ENCODE assay signal across 7 cellular contexts in the genomic region with DNA sequence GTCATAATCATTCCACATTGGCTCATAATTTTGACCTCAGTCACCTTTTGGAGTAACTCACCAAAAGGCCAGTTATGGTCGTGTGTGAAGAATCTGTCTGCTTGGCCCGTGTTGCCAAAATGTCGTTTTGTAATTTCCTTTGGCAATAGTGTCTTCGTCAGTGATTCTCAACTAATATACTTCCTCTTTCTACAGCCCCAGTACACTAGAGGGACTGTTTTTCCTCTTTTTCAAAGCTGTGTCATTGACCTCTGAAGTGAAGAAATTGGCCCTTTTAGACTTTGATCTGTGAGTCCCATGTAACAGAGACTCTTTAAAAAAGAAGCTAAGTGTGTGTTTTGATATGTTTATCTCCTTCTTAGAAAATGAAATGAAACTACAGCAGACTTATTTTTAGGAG. TPM values are rescaled to one million over a fixed set of nuclear protein-coding genes. Genes with fewer than 3 reads are reported as not detected.
DNase-seq lines count a peak whose midpoint lies in the region; ATAC-seq and TF ChIP-seq lines count a peak whose summit lies in the region.

No MANE protein-coding gene starts in this region.

- no peak overlapping the region for H3K27ac Mint-ChIP-seq in activated T-helper 1 cell treated with anti-CD3 and anti-CD28 coated beads, Interleukin-12 subunit alpha, Interleukin-12 subunit beta, Interleukin-2, Interleukin-4 antibody, amounts not matched to agents 30 ng/mL and 10 ng/mL and 1 ng/mL, durations not matched to agents 14 hours and 24 hours and 36 hours

- no peaks in the 10 kb centered on the region for H3K9me3 Mint-ChIP-seq in activated T-helper 1 cell treated with anti-CD3 and anti-CD28 coated beads, Interleukin-12 subunit alpha, Interleukin-12 subunit beta, Interleukin-2, Interleukin-4 antibody, amounts not matched to agents 30 ng/mL and 10 ng/mL and 1 ng/mL, durations not matched to agents 14 hours and 24 hours and 36 hours

- H3K4me3 ChIP-seq in NB4 (ENCODE audit: low read depth, low read length) = no peak overlapping the region
- H3K4me3 ChIP-seq in colonic mucosa = no peak overlapping the region
- no peak overlapping the region for H3K4me3 ChIP-seq in muscle layer of colon (ENCODE audit: low read depth in 1 of 2, low read length in 2 of 2)

- intact Hi-C loops in colonic mucosa (cut with DNase I) = loop anchor here (5.0 kb wide), 1 partner anchor 216 kb away; no protein-coding TSS in a partner anchor
- intact Hi-C loops in activated T-helper 1 cell treated with anti-CD3 and anti-CD28 coated beads, Interleukin-12 subunit alpha, Interleukin-12 subunit beta, Interleukin-2, Interleukin-4 antibody, amounts not matched to agents 30 ng/mL and 10 ng/mL and 1 ng/mL, durations not matched to agents 14 hours and 24 hours and 36 hours (cut with micrococcal nuclease) = loop anchor here (2.0 kb wide), 1 partner anchor 507 kb away; no protein-coding TSS in a partner anchor

- H3K4me1 ChIP-seq in colonic mucosa (peaks cover 6% of the 10 kb centered on the region), muscle layer of colon (ENCODE audit: insufficient read depth, low read length) (peaks cover 36% of the 10 kb centered on the region)

- peaks cover 37% of the 10 kb centered on the region for H3K36me3 Mint-ChIP-seq in activated T-helper 1 cell treated with anti-CD3 and anti-CD28 coated beads, Interleukin-12 subunit alpha, Interleukin-12 subunit beta, Interleukin-2, Interleukin-4 antibody, amounts not matched to agents 30 ng/mL and 10 ng/mL and 1 ng/mL, durations not matched to agents 14 hours and 24 hours and 36 hours (ENCODE audit: low read depth)

- ATAC-seq in GM19043 (IDR thresholded peaks at IDR 0.05; ENCODE audit: low read depth, unreplicated experiment) (peak; percentile 38), GM19324 (IDR thresholded peaks at IDR 0.05; ENCODE audit: low FRiP score, unreplicated experiment) (no peak)

- H3K4me3 Mint-ChIP-seq in activated T-helper 1 cell treated with anti-CD3 and anti-CD28 coated beads, Interleukin-12 subunit alpha, Interleukin-12 subunit beta, Interleukin-2, Interleukin-4 antibody, amounts not matched to agents 30 ng/mL and 10 ng/mL and 1 ng/mL, durations not matched to agents 14 hours and 24 hours and 36 hours = no peak overlapping the region

- H3K9me3 ChIP-seq in colonic mucosa (no peaks in the 10 kb centered on the region), muscle layer of colon (ENCODE audit: low read length) (no peaks in the 10 kb centered on the region)

- no peaks in the 10 kb centered on the region for H3K27me3 ChIP-seq in colonic mucosa
- no peaks in the 10 kb centered on the region for H3K27me3 ChIP-seq in muscle layer of colon (ENCODE audit: control insufficient read depth in 1 of 2, insufficient read depth in 2 of 2, low read length in 2 of 2)

- peaks cover 36% of the 10 kb centered on the region for H3K4me1 Mint-ChIP-seq in activated T-helper 1 cell treated with anti-CD3 and anti-CD28 coated beads, Interleukin-12 subunit alpha, Interleukin-12 subunit beta, Interleukin-2, Interleukin-4 antibody, amounts not matched to agents 30 ng/mL and 10 ng/mL and 1 ng/mL, durations not matched to agents 14 hours and 24 hours and 36 hours (ENCODE audit: low read depth)

- H3K9ac ChIP-seq in colonic mucosa (ENCODE audit: low read depth in 2 of 2, low read length in 2 of 2) = no peak overlapping the region
- no peak overlapping the region for H3K9ac ChIP-seq in muscle layer of colon (ENCODE audit: low read length)

- no peaks in the 10 kb centered on the region for H3K36me3 ChIP-seq in colonic mucosa
- H3K36me3 ChIP-seq in muscle layer of colon (ENCODE audit: insufficient read depth, low read length) = peaks cover 24% of the 10 kb centered on the region

- H3K27me3 Mint-ChIP-seq in activated T-helper 1 cell treated with anti-CD3 and anti-CD28 coated beads, Interleukin-12 subunit alpha, Interleukin-12 subunit beta, Interleukin-2, Interleukin-4 antibody, amounts not matched to agents 30 ng/mL and 10 ng/mL and 1 ng/mL, durations not matched to agents 14 hours and 24 hours and 36 hours (ENCODE audit: insufficient read depth) = peaks cover 51% of the 10 kb centered on the region

- H3K27ac ChIP-seq in colonic mucosa (peak overlapping the region; percentile 65), muscle layer of colon (ENCODE audit: low read depth, low read length) (peak overlapping the region; percentile 43)

- DNase-seq in NB4 (ENCODE audit: low read depth) = peak; percentile 94
- DNase-seq in colonic mucosa = peak; percentile 44
- DNase-seq in activated T-helper 1 cell treated with anti-CD3 and anti-CD28 coated beads, Interleukin-12 subunit alpha, Interleukin-12 subunit beta, Interleukin-2, Interleukin-4 antibody, amounts not matched to agents 30 ng/mL and 10 ng/mL and 1 ng/mL, durations not matched to agents 14 hours and 24 hours and 36 hours (ENCODE audit: low spot score) = no peak
- DNase-seq in SHP77 treated with DMSO at 0.1 percent for 48 hours (lab: John Stamatoyannopoulos, UW) = no peak

- TF ChIP-seq CTCF in NB4 (IDR thresholded peaks at IDR 0.05; ENCODE audit: low read depth, low read length) = no peak
- no peak for TF ChIP-seq CTCF in colonic mucosa (IDR thresholded peaks at IDR 0.05)

- TF ChIP-seq POLR2A in NB4 (IDR thresholded peaks at IDR 0.05; ENCODE audit: extremely low read depth, insufficient read length) = no peak

RNA-seq across cellular contexts. Expression of gene FOXO3, which starts 5.2 kb away (rescaled TPM):
- 10 to 100 TPM; 33.4 to 61.7 TPM for total RNA-seq in colonic mucosa
- total RNA-seq in activated T-helper 1 cell treated with anti-CD3 and anti-CD28 coated beads, Interleukin-12 subunit alpha, Interleukin-12 subunit beta, Interleukin-2, Interleukin-4 antibody, amounts not matched to agents 30 ng/mL and 10 ng/mL and 1 ng/mL, durations not matched to agents 14 hours and 24 hours and 36 hours = 8.6 and 8.7 TPM in 2 replicates

Comparison
In these comparisons a context has a peak if more than half of its experiments do, and no peak if none do; other contexts are left out.
1. DNase-seq: peak in NB4 (single experiment) and colonic mucosa (single experiment); none in activated T-helper 1 cell treated with anti-CD3 and anti-CD28 coated beads, Interleukin-12 subunit alpha, Interleukin-12 subunit beta, Interleukin-2, Interleukin-4 antibody, amounts not matched to agents 30 ng/mL and 10 ng/mL and 1 ng/mL, durations not matched to agents 14 hours and 24 hours and 36 hours (single experiment) and SHP77 treated with DMSO at 0.1 percent for 48 hours (single experiment).